In genomic region chr20:12605751-12606150, GRCh38 we compare ENCODE assay signal across 15 cellular contexts.
DNase-seq lines count a peak whose midpoint lies in the region; ATAC-seq and TF ChIP-seq lines count a peak whose summit lies in the region.
"Had no signal": no experiment of that assay in that cellular context is flagged by ENCODE, and none has a peak within 500 bp of the region (broad histone marks: within the 10 kb centered on the region; RNA-seq: fewer than 3 reads in every experiment).

No MANE protein-coding gene starts in this region.

- TF ChIP-seq RAD21 in neural cell (conservative IDR thresholded peaks at IDR 0.05), result no peak

- H3K9me3 ChIP-seq in neural cell (ENCODE audit: low read length), result no peaks in the 10 kb centered on the region
- H3K9me3 ChIP-seq in naive thymus-derived CD4-positive, alpha-beta T cell (ENCODE audit: control insufficient read depth in 2 of 3, low read length in 3 of 3), result no peaks in the 10 kb centered on the region
- H3K9me3 ChIP-seq: BE2C had no signal

- H3K4me2 ChIP-seq in neural cell (ENCODE audit: low read length), result no peak overlapping the region

- H3K27me3 Mint-ChIP-seq in naive thymus-derived CD4-positive, alpha-beta T cell, result no peaks in the 10 kb centered on the region
- H3K27me3 Mint-ChIP-seq: IgD-negative memory B cell had no signal

- no peaks in the 10 kb centered on the region for H3K4me1 Mint-ChIP-seq in naive thymus-derived CD4-positive, alpha-beta T cell
- H3K4me1 Mint-ChIP-seq: IgD-negative memory B cell had no signal

- peak; percentile 71 for TF ChIP-seq EP300 in neural cell (conservative IDR thresholded peaks at IDR 0.05; ENCODE audit: poor library complexity, severe bottlenecking)

- H3K27ac ChIP-seq in neural cell (ENCODE audit: low read length), result peak overlapping the region; percentile 44
- H3K27ac ChIP-seq in naive thymus-derived CD4-positive, alpha-beta T cell (ENCODE audit: low read depth, low read length), result no peak overlapping the region

- DNase-seq in NCI-H1105 (lab: John Stamatoyannopoulos, UW) (peak; percentile 21), NCI-H1436 treated with DMSO at 0.1 percent for 48 hours (lab: John Stamatoyannopoulos, UW) (peak; percentile 33), NCI-H2227 treated with DMSO at 0.1 percent for 48 hours (lab: John Stamatoyannopoulos, UW) (peak; percentile 8), mesenteric fat pad (ENCODE audit: low spot score) (no peak)
- no peak for DNase-seq in naive thymus-derived CD4-positive, alpha-beta T cell
- DNase-seq: BE2C, DMS53, NCI-H1694, NCI-H446 treated with DMSO at 0.1 percent for 48 hours, NCI-H82, Right ventricle myocardium superior, T-helper 9 cell had no signal

- H3K4me1 ChIP-seq in naive thymus-derived CD4-positive, alpha-beta T cell (ENCODE audit: control insufficient read depth in 2 of 2, insufficient read depth in 2 of 2, low read length in 2 of 2), result no peaks in the 10 kb centered on the region
- H3K4me1 ChIP-seq: BE2C had no signal

- no peaks in the 10 kb centered on the region for H3K36me3 ChIP-seq in neural cell (ENCODE audit: insufficient read depth, low read length)
- no peaks in the 10 kb centered on the region for H3K36me3 ChIP-seq in naive thymus-derived CD4-positive, alpha-beta T cell (ENCODE audit: control insufficient read depth in 2 of 3, insufficient read depth in 3 of 3, low read length in 3 of 3)
- H3K36me3 ChIP-seq: BE2C had no signal

- H3K27ac Mint-ChIP-seq in naive thymus-derived CD4-positive, alpha-beta T cell, result no peak overlapping the region
- H3K27ac Mint-ChIP-seq: IgD-negative memory B cell had no signal

- H4K20me1 ChIP-seq in neural cell (ENCODE audit: insufficient read depth), result no peaks in the 10 kb centered on the region

- H3K9me2 ChIP-seq in neural cell (ENCODE audit: insufficient read depth, low read length), result no peaks in the 10 kb centered on the region

- CTCF ChIA-PET in naive thymus-derived CD4-positive, alpha-beta T cell (lab: Charles Lee), result no interaction called here

- intact Hi-C loops in naive thymus-derived CD4-positive, alpha-beta T cell (cut with micrococcal nuclease), result no loop called here

- POLR2A ChIA-PET in naive thymus-derived CD4-positive, alpha-beta T cell (lab: Charles Lee), result no interaction called here

- H3K9me3 Mint-ChIP-seq in naive thymus-derived CD4-positive, alpha-beta T cell, result peaks cover 0 to 12% (median 2%) of the 10 kb centered on the region in 11 donors

- no peak overlapping the region for H2AFZ ChIP-seq in neural cell (ENCODE audit: low read depth, low read length)

- H3K4me3 ChIP-seq in neural cell (ENCODE audit: low read length), result no peak overlapping the region
- H3K4me3 ChIP-seq in naive thymus-derived CD4-positive, alpha-beta T cell (ENCODE audit: low read length), result no peak overlapping the region

- no peaks in the 10 kb centered on the region for H3K36me3 Mint-ChIP-seq in naive thymus-derived CD4-positive, alpha-beta T cell
- H3K36me3 Mint-ChIP-seq: IgD-negative memory B cell had no signal

- H3K9ac ChIP-seq in neural cell (ENCODE audit: low read length), result no peak overlapping the region

- H3K4me3 Mint-ChIP-seq in naive thymus-derived CD4-positive, alpha-beta T cell, result no peak overlapping the region
- H3K4me3 Mint-ChIP-seq: IgD-negative memory B cell had no signal

- H3K27me3 ChIP-seq in neural cell (ENCODE audit: insufficient read depth, low read depth, low read length), result no peaks in the 10 kb centered on the region
- no peaks in the 10 kb centered on the region for H3K27me3 ChIP-seq in naive thymus-derived CD4-positive, alpha-beta T cell (ENCODE audit: control insufficient read depth in 2 of 2, insufficient read depth in 2 of 2, low read length in 2 of 2)
- H3K27me3 ChIP-seq: BE2C had no signal

- ATAC-seq in naive thymus-derived CD4-positive, alpha-beta T cell, result no peak
- no peak for ATAC-seq in GM21526 (IDR thresholded peaks at IDR 0.05; ENCODE audit: low FRiP score, unreplicated experiment)

- no peaks in the 10 kb centered on the region for H3K79me2 ChIP-seq in neural cell (replicated peaks; ENCODE audit: insufficient read depth, low read length)

- H3F3A ChIP-seq in neural cell (ENCODE audit: insufficient read depth, low read length, poor library complexity, severe bottlenecking), result no peaks in the 10 kb centered on the region

- TF ChIP-seq CTCF in neural cell (IDR thresholded peaks at IDR 0.05; ENCODE audit: poor library complexity, severe bottlenecking), result no peak

TF ChIP-seq in neural cell, 6 proteins besides CTCF, POLR2A, EP300 and RAD21:
- TF ChIP-seq POLR2AphosphoS5 (IDR thresholded peaks at IDR 0.05) (peak; percentile 41), REST (IDR thresholded peaks at IDR 0.05; ENCODE audit: borderline replicate concordance) (peak; percentile 85), SMC3 (conservative IDR thresholded peaks at IDR 0.05; ENCODE audit: poor library complexity) (no peak)

Comparison
In these comparisons a context has a peak if more than half of its experiments do, and no peak if none do; other contexts are left out.
1. DNase-seq: peak in NCI-H1105 (single experiment), NCI-H1436 treated with DMSO at 0.1 percent for 48 hours (single experiment) and NCI-H2227 treated with DMSO at 0.1 percent for 48 hours (single experiment); none in naive thymus-derived CD4-positive, alpha-beta T cell (0 of 9) and mesenteric fat pad (single experiment).